23 cellular contexts compared by ENCODE assay signal in genomic region chr6:75221107-75221506, GRCh38. TPM values are rescaled to one million over a fixed set of nuclear protein-coding genes. Genes with fewer than 3 reads are reported as not detected.
A peak's percentile ranks its signal among the peaks of the same experiment; 100 is the strongest.
DNase-seq lines count a peak whose midpoint lies in the region; ATAC-seq and TF ChIP-seq lines count a peak whose summit lies in the region.
"Had no signal": no experiment of that assay in that cellular context is flagged by ENCODE, and none has a peak within 500 bp of the region (broad histone marks: within the 10 kb centered on the region; RNA-seq: fewer than 3 reads in every experiment).

No MANE protein-coding gene starts in this region.

- CTCF ChIA-PET in HCT116 (lab: Charles Lee), result interaction anchor here (1.6 kb wide), 1 partner anchor 12 kb away, joined by 4 read pairs; no protein-coding TSS in a partner anchor
- CTCF ChIA-PET in HEK293 (lab: Yijun Ruan, JAX), result interaction anchor here (2.6 kb wide), 1 partner anchor 11 kb away, joined by 57 read pairs; no protein-coding TSS in a partner anchor

- H3K27ac ChIP-seq in HCT116 (ENCODE audit: low read depth, low read length) (no peak overlapping the region), HEK293 (ENCODE audit: extremely low read depth, low read depth, low read length) (no peak overlapping the region)
- H3K27ac ChIP-seq: BLaER1 had no signal

- no peaks in the 10 kb centered on the region for H3K9me2 ChIP-seq in HCT116 (ENCODE audit: insufficient read depth)

- TF ChIP-seq CTCF in HCT116 (IDR thresholded peaks at IDR 0.05 in 2 of 3, conservative IDR thresholded peaks at IDR 0.05 in 1 of 3; ENCODE audit: borderline replicate concordance in 1 of 3, insufficient read depth in 1 of 3, low read depth in 2 of 3, low read length in 2 of 3), result no peak
- no peak for TF ChIP-seq CTCF in HEK293 (tag by site-specific recombination; IDR thresholded peaks at IDR 0.05)

- RAD21 ChIA-PET in HCT116 (lab: Charles Lee; ENCODE audit: low non-redundant PET in 1 of 2, low total read pairs in 2 of 2, uncharacterized antibody in 2 of 2, unreplicated experiment in 2 of 2), result no interaction called here

- H3K27me3 ChIP-seq in HCT116 (ENCODE audit: insufficient read depth, low read length), result no peaks in the 10 kb centered on the region
- H3K27me3 ChIP-seq: BE2C, BLaER1 had no signal

- no peak overlapping the region for H3K4me2 ChIP-seq in HCT116 (ENCODE audit: low read length)
- H3K4me2 ChIP-seq: BLaER1 had no signal

- intact Hi-C loops in HCT116 (cut with micrococcal nuclease), result no loop called here

- H3K9ac ChIP-seq in HCT116 (ENCODE audit: low read length), result no peak overlapping the region
- H3K9ac ChIP-seq: BLaER1 had no signal

- no peak for TF ChIP-seq POLR2A in HCT116 (IDR thresholded peaks at IDR 0.05; ENCODE audit: borderline replicate concordance, extremely low read depth, insufficient read depth, insufficient read length)

- no peak overlapping the region for H3K4me3 ChIP-seq in HCT116 (replicated peaks in 1 of 2; ENCODE audit: low read depth in 1 of 2, low read length in 2 of 2)
- H3K4me3 ChIP-seq in HEK293 (ENCODE audit: low read depth, low read length), result no peak overlapping the region
- H3K4me3 ChIP-seq: BLaER1, GM12878 had no signal

- no TSS peak for BruUV-seq in HCT116 (replicated peaks; lab: Mats Ljungman, UMichigan)

- no peaks in the 10 kb centered on the region for H3K36me3 ChIP-seq in HCT116 (ENCODE audit: control insufficient read depth in 1 of 2, insufficient read depth in 2 of 2, low read length in 2 of 2)
- H3K36me3 ChIP-seq in HEK293 (ENCODE audit: control insufficient read depth in 2 of 2, insufficient read depth in 1 of 2, low read length in 2 of 2), result no peaks in the 10 kb centered on the region
- H3K36me3 ChIP-seq: BE2C, BLaER1 had no signal

- POLR2A ChIA-PET in HCT116 (lab: Charles Lee) (no interaction called here), HEK293 (lab: Yijun Ruan, JAX) (interaction anchor here (1.6 kb wide), 1 partner anchor 15 kb away, joined by 3 read pairs; the partner anchor contains the start of gene COL12A1)

- H3K4me1 ChIP-seq in HCT116 (ENCODE audit: control insufficient read depth in 1 of 2, insufficient read depth in 2 of 2, low read length in 2 of 2) (peaks cover 0 to 7% of the 10 kb centered on the region in 2 experiments; a peak in 2 of 4 replicates), HEK293 (ENCODE audit: control insufficient read depth, insufficient read depth, low read length) (peaks cover 12% of the 10 kb centered on the region)
- H3K4me1 ChIP-seq: BE2C, BLaER1 had no signal

- H3K9me3 ChIP-seq in HCT116 (ENCODE audit: control insufficient read depth in 1 of 2, insufficient read depth in 1 of 2, low read depth in 1 of 2, low read length in 2 of 2) (no peaks in the 10 kb centered on the region), HEK293 (ENCODE audit: control insufficient read depth, insufficient read depth, low read depth, low read length) (no peaks in the 10 kb centered on the region)
- H3K9me3 ChIP-seq: BE2C, BLaER1 had no signal

- TF ChIP-seq RAD21 in HCT116 (IDR thresholded peaks at IDR 0.05; ENCODE audit: low read depth), result no peak

- H2AFZ ChIP-seq in HCT116 (ENCODE audit: low read depth, low read length, poor library complexity, severe bottlenecking), result no peak overlapping the region

- no peak for DNase-seq in HCT116 (ENCODE audit: low read depth, low spot score)
- DNase-seq in activated CD4-positive, alpha-beta T cell treated with anti-CD3 and anti-CD28 coated beads for 1 hour, result no peak
- no peak for DNase-seq in NCI-H524 (lab: John Stamatoyannopoulos, UW)
- DNase-seq: 8988T; ACHN; BE2C; C1 segment of cervical spinal cord; CD4-positive, alpha-beta memory T cell; CD4-positive, CD25-positive, alpha-beta regulatory T cell; CD8-positive, alpha-beta memory T cell; COR-L47; DMS 273 treated with DMSO at 0.1 percent for 48 hours; DMS153; DMS79; DND-41; EL; GDM1 had no signal

- H3K79me2 ChIP-seq in HCT116 (ENCODE audit: insufficient read depth, low read length), result no peaks in the 10 kb centered on the region

- H4K20me1 ChIP-seq in HCT116 (ENCODE audit: insufficient read depth), result no peaks in the 10 kb centered on the region
- H4K20me1 ChIP-seq: BLaER1 had no signal

- ATAC-seq in HCT116, result no peak
- ATAC-seq: GM12878 had no signal

TF ChIP-seq in HCT116, 20 proteins besides CTCF, POLR2A, EP300 and RAD21 (continues in another document):
- TF ChIP-seq ELF1 (IDR thresholded peaks at IDR 0.05; ENCODE audit: borderline replicate concordance, low read depth) (no peak), CEBPB (IDR thresholded peaks at IDR 0.05; ENCODE audit: low read depth) (no peak)

TF ChIP-seq in HEK293, 187 proteins besides CTCF, POLR2A, EP300 and RAD21 (continues in another document):
- no peak for TF ChIP-seq ZBTB48 (tag by site-specific recombination; IDR thresholded peaks at IDR 0.05)
- peak; percentile 76 for TF ChIP-seq REST (tag by site-specific recombination; IDR thresholded peaks at IDR 0.05)

TF ChIP-seq in PFSK-1, 5 proteins besides CTCF, POLR2A, EP300 and RAD21:
- TF ChIP-seq SIN3A (IDR thresholded peaks at IDR 0.05; ENCODE audit: borderline replicate concordance, insufficient read depth, low read length), result no peak
- TF ChIP-seq REST (IDR thresholded peaks at IDR 0.05; ENCODE audit: insufficient read depth in 1 of 2, low read depth in 2 of 2, low read length in 2 of 2), result peak; percentile 51 to 74; a peak in 2 of 4 replicates

RNA-seq across cellular contexts. Expression of gene COL12A1, which starts 15.3 kb away (rescaled TPM):
- total RNA-seq in HCT116 (2021; ENCODE audit: unreplicated experiment), result 23.5 TPM
- polyA plus RNA-seq in HCT116 (2012), result 15.2 and 21.1 TPM in 2 replicates
- polyA plus RNA-seq in PFSK-1 (2012; ENCODE audit: insufficient read length, low read depth), result 1.2 TPM
- total RNA-seq: CD4-positive, alpha-beta memory T cell; CD8-positive, alpha-beta memory T cell; G401 had no signal
- polyA plus RNA-seq: CD14-positive monocyte; CD4-positive, alpha-beta memory T cell; CD4-positive, CD25-positive, alpha-beta regulatory T cell; CD8-positive, alpha-beta memory T cell had no signal

RNA-seq across cellular contexts. Expression of gene COX7A2, which starts 22.5 kb away (rescaled TPM):
- total RNA-seq in HCT116 (2021; ENCODE audit: unreplicated experiment), result 600 TPM
- polyA plus RNA-seq in HCT116 (2012), result 297 and 388 TPM in 2 replicates
- 173 TPM for polyA plus RNA-seq in PFSK-1 (2012; ENCODE audit: insufficient read length, low read depth)

Comparison
In these comparisons a context has a peak if more than half of its experiments do, and no peak if none do; other contexts are left out.
1. Of the 5 proteins assayed by ChIP-seq in both HEK293 and HCT116: peak only in HEK293: none; only in HCT116: none; in both: REST; in neither: 4.